1 cellular context compared by ENCODE assay signal in the genomic region with DNA sequence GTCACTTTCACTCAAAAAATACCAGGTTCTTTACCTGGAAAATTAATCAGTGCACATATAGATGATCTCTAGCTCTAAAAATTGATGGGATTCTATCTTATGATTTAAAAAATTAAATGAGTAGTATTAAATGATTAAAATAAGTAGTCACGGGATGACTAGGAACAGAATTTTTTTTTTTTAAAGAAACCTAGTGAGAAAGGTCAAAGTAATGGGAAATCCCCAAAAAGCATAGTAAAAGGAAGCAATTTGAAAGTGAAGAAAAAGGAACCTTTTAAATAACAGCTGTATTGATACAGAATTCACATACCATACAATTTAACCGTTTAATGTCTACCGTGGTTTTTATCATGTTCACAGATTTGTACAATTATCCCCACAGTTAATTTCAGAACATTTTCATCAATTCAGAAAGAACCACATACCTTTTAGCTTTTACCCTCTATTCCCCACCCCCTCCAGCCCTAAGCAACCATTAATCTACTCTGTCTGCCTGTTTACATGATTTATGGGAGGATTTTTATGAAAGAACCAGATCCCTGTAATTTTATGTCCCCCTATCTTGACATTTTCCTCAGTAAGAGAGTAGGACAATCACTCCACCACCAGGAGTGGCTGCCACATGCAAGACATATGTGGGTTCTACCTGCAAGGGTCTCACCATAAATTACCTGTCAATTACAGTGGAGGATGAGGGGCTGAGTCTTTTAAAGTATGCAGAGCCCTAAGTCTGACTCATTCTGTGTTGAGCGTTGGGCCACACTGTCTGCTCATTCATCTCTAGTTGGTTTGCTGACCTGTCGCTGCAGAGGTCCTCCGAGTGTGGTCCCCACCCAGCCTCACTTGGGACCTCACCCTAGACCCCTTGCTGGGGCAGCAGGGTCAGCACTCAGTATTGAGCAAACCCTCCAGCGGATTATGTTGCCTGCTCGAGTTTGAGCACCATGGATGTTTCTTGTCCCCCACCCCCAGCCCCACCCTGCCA.
TF ChIP-seq lines count a peak whose summit lies in the region.

No MANE protein-coding gene starts in this region.

TF ChIP-seq in HCT116, 20 proteins besides CTCF, POLR2A, EP300 and RAD21:
- no peak for TF ChIP-seq SRF (IDR thresholded peaks at IDR 0.05; ENCODE audit: low read depth)
- no peak for TF ChIP-seq SP1 (IDR thresholded peaks at IDR 0.05; ENCODE audit: low read depth)
- TF ChIP-seq CBX3 (IDR thresholded peaks at IDR 0.05; ENCODE audit: low read depth): no peak
- TF ChIP-seq ATF3 (IDR thresholded peaks at IDR 0.05): no peak
- TF ChIP-seq YY1 (IDR thresholded peaks at IDR 0.05; ENCODE audit: extremely low read depth, insufficient replicate concordance, low read depth, low read length): no peak
- TF ChIP-seq EZH2phosphoT487 (IDR thresholded peaks at IDR 0.05; ENCODE audit: borderline replicate concordance): no peak
- TF ChIP-seq SIN3A (IDR thresholded peaks at IDR 0.05; ENCODE audit: low read depth): no peak
- no peak for TF ChIP-seq JUND (IDR thresholded peaks at IDR 0.05)
- TF ChIP-seq CEBPB (IDR thresholded peaks at IDR 0.05; ENCODE audit: low read depth): no peak
- TF ChIP-seq EGR1 (IDR thresholded peaks at IDR 0.05; ENCODE audit: low read depth): no peak
- TF ChIP-seq EZH2 (IDR thresholded peaks at IDR 0.05): no peak
- TF ChIP-seq, protein P1, sequence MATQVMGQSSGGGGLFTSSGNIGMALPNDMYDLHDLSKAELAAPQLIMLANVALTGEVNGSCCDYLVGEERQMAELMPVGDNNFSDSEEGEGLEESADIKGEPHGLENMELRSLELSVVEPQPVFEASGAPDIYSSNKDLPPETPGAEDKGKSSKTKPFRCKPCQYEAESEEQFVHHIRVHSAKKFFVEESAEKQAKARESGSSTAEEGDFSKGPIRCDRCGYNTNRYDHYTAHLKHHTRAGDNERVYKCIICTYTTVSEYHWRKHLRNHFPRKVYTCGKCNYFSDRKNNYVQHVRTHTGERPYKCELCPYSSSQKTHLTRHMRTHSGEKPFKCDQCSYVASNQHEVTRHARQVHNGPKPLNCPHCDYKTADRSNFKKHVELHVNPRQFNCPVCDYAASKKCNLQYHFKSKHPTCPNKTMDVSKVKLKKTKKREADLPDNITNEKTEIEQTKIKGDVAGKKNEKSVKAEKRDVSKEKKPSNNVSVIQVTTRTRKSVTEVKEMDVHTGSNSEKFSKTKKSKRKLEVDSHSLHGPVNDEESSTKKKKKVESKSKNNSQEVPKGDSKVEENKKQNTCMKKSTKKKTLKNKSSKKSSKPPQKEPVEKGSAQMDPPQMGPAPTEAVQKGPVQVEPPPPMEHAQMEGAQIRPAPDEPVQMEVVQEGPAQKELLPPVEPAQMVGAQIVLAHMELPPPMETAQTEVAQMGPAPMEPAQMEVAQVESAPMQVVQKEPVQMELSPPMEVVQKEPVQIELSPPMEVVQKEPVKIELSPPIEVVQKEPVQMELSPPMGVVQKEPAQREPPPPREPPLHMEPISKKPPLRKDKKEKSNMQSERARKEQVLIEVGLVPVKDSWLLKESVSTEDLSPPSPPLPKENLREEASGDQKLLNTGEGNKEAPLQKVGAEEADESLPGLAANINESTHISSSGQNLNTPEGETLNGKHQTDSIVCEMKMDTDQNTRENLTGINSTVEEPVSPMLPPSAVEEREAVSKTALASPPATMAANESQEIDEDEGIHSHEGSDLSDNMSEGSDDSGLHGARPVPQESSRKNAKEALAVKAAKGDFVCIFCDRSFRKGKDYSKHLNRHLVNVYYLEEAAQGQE (IDR thresholded peaks at IDR 0.05; ENCODE audit: low read depth): no peak
- TF ChIP-seq FOSL1 (IDR thresholded peaks at IDR 0.05; ENCODE audit: low read depth): no peak
- TF ChIP-seq, protein P2, sequence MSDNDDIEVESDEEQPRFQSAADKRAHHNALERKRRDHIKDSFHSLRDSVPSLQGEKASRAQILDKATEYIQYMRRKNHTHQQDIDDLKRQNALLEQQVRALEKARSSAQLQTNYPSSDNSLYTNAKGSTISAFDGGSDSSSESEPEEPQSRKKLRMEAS (IDR thresholded peaks at IDR 0.05): no peak
- no peak for TF ChIP-seq TCF7L2 (IDR thresholded peaks at IDR 0.05; ENCODE audit: borderline replicate concordance, extremely low read depth, insufficient read depth, insufficient read length)
TF ChIP-seq in HCT116: peak in this region for 0.
